In the genomic region with DNA sequence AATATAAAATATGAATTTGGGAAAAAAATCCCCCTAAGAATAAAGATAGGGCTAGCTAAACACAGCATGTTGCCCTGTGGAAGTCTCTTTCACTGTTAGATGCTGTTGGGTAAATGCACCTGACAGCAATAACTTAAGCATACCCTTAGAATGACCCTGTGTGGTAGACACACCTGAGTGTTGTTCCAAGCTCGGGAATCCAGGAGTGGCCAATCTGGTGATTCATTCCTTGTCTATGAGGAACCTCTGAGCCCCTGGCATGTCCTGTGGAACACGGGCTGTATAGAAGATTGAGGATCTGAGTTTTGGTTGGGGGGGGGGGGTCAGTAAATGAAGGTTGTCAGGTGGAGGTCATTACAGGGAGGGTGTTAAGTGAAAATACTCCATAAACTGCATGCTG, we compare ENCODE assay signal across 17 cellular contexts.
DNase-seq lines count a peak whose midpoint lies in the region; ATAC-seq and TF ChIP-seq lines count a peak whose summit lies in the region.
"Had no signal": no experiment of that assay in that cellular context is flagged by ENCODE, and none has a peak within 500 bp of the region (broad histone marks: within the 10 kb centered on the region; RNA-seq: fewer than 3 reads in every experiment).

No MANE protein-coding gene starts in this region.

- peak overlapping the region; percentile 89 for H3K27ac ChIP-seq in OCI-LY3 (ENCODE audit: low read length)
- no peak overlapping the region for H3K27ac ChIP-seq in aorta (ENCODE audit: low read depth in 1 of 2, low read length in 2 of 2)
- H3K27ac ChIP-seq: C4-2B, SJCRH30, thoracic aorta had no signal

- no peaks in the 10 kb centered on the region for H3K79me2 ChIP-seq in OCI-LY3 (ENCODE audit: low read length)

- no peaks in the 10 kb centered on the region for H3K4me1 Mint-ChIP-seq in Caco-2 (ENCODE audit: low read depth, unreplicated experiment)
- H3K4me1 Mint-ChIP-seq: T-helper 17 cell had no signal

- peak overlapping the region; percentile 58; the same call in 1 of the 2 replicates for H3K9ac ChIP-seq in OCI-LY3 (ENCODE audit: low read length)

- BruUV-seq in Caco-2 (replicated peaks; lab: Mats Ljungman, UMichigan): no TSS peak

- ATAC-seq in esophagus mucosa: peak; percentile 96
- ATAC-seq in GM19455 (IDR thresholded peaks at IDR 0.05; ENCODE audit: unreplicated experiment): no peak
- no peak for ATAC-seq in aorta (ENCODE audit: low FRiP score)
- ATAC-seq: T-helper 17 cell had no signal

- no peak overlapping the region for H3K4me3 ChIP-seq in Caco-2 (ENCODE audit: low read depth, low read length)
- peak overlapping the region; percentile 59 for H3K4me3 ChIP-seq in OCI-LY3 (ENCODE audit: low read length)
- H3K4me3 ChIP-seq in aorta (ENCODE audit: low read length in 2 of 2): no peak overlapping the region
- H3K4me3 ChIP-seq: MG63, SJCRH30, thoracic aorta had no signal

- peak overlapping the region; percentile 86 for H3K4me2 ChIP-seq in OCI-LY3 (ENCODE audit: low read length)

- H3K36me3 ChIP-seq in Caco-2 (ENCODE audit: control insufficient read depth, insufficient read depth, low read length): no peaks in the 10 kb centered on the region
- H3K36me3 ChIP-seq in OCI-LY3 (replicated peaks; ENCODE audit: low read depth, low read length): peaks cover 9% of the 10 kb centered on the region
- H3K36me3 ChIP-seq in aorta (ENCODE audit: control insufficient read depth in 1 of 2, insufficient read depth in 2 of 2, low read length in 1 of 2): no peaks in the 10 kb centered on the region
- H3K36me3 ChIP-seq: MG63, SJCRH30, thoracic aorta had no signal

- no peaks in the 10 kb centered on the region for H3K4me1 ChIP-seq in Caco-2
- H3K4me1 ChIP-seq in OCI-LY3 (ENCODE audit: low read length): peaks cover 43% of the 10 kb centered on the region
- H3K4me1 ChIP-seq in aorta (ENCODE audit: control insufficient read depth in 1 of 2, insufficient read depth in 2 of 2, low read length in 2 of 2): no peaks in the 10 kb centered on the region
- H3K4me1 ChIP-seq: SJCRH30 had no signal

- H3K27me3 Mint-ChIP-seq in Caco-2 (ENCODE audit: insufficient read depth, unreplicated experiment): no peaks in the 10 kb centered on the region
- H3K27me3 Mint-ChIP-seq: T-helper 17 cell had no signal

- H4K20me1 ChIP-seq in OCI-LY3 (ENCODE audit: insufficient read depth, low read length): no peaks in the 10 kb centered on the region

- H3K36me3 Mint-ChIP-seq in Caco-2 (ENCODE audit: insufficient read depth, unreplicated experiment): no peaks in the 10 kb centered on the region

- POLR2A ChIA-PET in Caco-2 (lab: Charles Lee): no interaction called here

- no peaks in the 10 kb centered on the region for H3K27me3 ChIP-seq in Caco-2 (replicated peaks; ENCODE audit: control insufficient read depth, insufficient read depth, low read length)
- no peaks in the 10 kb centered on the region for H3K27me3 ChIP-seq in OCI-LY3 (ENCODE audit: low read depth, low read length)
- no peaks in the 10 kb centered on the region for H3K27me3 ChIP-seq in aorta (ENCODE audit: control insufficient read depth in 1 of 2, insufficient read depth in 2 of 2, low read length in 1 of 2)
- H3K27me3 ChIP-seq: MG63, SJCRH30 had no signal

- WGBS in aorta, 2 donors: 65 to 73% methylated on average over 2 of the region's 2 CpGs

- 0 out of 2 replicates have a peak, but pooled peaks cover 3% of the 10 kb centered on the region for H3K9me3 ChIP-seq in Caco-2
- 0 out of 2 replicates have a peak, but pooled peaks cover 2% of the 10 kb centered on the region for H3K9me3 ChIP-seq in OCI-LY3 (ENCODE audit: insufficient read depth, low read length)
- no peaks in the 10 kb centered on the region for H3K9me3 ChIP-seq in aorta (ENCODE audit: control insufficient read depth, low read length)
- H3K9me3 ChIP-seq: SJCRH30, thoracic aorta had no signal

- H3K9me3 Mint-ChIP-seq in Caco-2 (ENCODE audit: unreplicated experiment): no peaks in the 10 kb centered on the region

- intact Hi-C loops in Caco-2 (cut with micrococcal nuclease; ENCODE audit: unreplicated experiment): no loop called here
- intact Hi-C loops in aorta (cut with DNase I): no loop called here

- CTCF ChIA-PET in Caco-2 (lab: Charles Lee): no interaction called here

- H3K27ac Mint-ChIP-seq in Caco-2 (ENCODE audit: unreplicated experiment): peak overlapping the region; percentile 27
- H3K27ac Mint-ChIP-seq: T-helper 17 cell had no signal

- peak; percentile 16 to 50 for DNase-seq in Caco-2
- peak; percentile 82 for DNase-seq in mucosa of gallbladder (ENCODE audit: low spot score)
- no peak for DNase-seq in activated gamma-delta T cell (lab: John Stamatoyannopoulos, UW)
- no peak for DNase-seq in aorta
- DNase-seq in NCI-H748 (lab: John Stamatoyannopoulos, UW; ENCODE audit: unreplicated experiment): no peak
- DNase-seq: hippocampal formation, MG63, NCI-H1694 treated with DMSO at 0.1 percent for 48 hours, NCI-H345, retina, SJCRH30, T-helper 17 cell had no signal

- H2AFZ ChIP-seq in OCI-LY3 (ENCODE audit: low read depth, low read length): no peak overlapping the region

- no peak overlapping the region for H3K4me3 Mint-ChIP-seq in Caco-2 (ENCODE audit: unreplicated experiment)
- H3K4me3 Mint-ChIP-seq: T-helper 17 cell had no signal

- TF ChIP-seq CTCF in Caco-2 (IDR thresholded peaks at IDR 0.05; ENCODE audit: insufficient read depth in 1 of 2, low read depth in 1 of 2, low read length in 1 of 2, severe bottlenecking in 1 of 2, unreplicated experiment in 1 of 2) (no peak), OCI-LY3 (IDR thresholded peaks at IDR 0.05; ENCODE audit: low read depth, low read length) (no peak)

Comparison
In these comparisons a context has a peak if more than half of its experiments do, and no peak if none do; other contexts are left out.
1. DNase-seq: peak in Caco-2 (2 of 2) and mucosa of gallbladder (single experiment); none in activated gamma-delta T cell (single experiment), aorta (0 of 2) and NCI-H748 (single experiment).